ENCODE assay signal across 1 cellular context in the genomic region with DNA sequence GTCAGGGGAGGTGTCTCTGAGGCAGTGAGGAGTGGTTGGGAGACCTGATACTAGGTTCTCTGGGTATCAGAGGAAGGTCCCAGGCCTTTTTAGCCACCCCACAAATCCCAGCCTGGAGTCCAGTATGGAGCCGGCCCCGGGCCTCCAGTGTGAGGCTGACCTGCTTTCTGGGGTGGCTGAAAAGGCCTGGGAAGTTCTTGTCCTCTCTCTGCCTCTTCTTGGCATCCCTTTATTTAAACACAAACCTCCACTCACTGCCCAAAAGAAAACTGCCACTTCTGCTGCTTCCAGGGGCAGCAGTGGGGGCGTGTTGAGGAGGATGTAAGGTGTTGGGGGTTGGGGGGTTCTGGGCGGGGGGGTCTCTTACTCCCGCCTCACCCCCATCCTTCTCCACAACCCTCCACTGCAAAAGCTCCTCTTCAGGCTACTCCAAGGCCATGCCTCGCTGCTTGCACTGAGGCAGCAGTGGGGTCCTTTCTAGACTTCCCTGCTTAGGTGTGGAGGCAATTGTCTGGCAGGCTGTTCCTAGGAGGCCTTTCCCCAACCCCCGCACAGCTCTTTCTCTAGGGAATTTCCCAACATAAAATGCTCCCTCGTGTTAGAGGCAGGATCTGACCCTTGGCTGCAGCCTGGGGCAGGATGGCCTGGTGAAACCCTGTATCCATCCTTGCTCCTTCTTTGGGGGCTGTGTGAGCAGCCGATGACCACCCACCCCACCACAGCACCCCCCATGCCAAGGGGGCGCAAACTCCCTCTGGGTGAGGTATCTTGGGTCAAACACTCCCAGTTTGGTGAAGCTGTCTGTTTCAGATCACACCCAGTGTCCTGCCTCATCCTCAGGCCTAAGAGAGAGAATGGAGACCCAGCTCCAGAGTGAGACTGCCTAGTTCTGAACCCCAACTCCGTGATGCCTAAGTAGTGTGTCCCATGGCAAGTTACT.
TF ChIP-seq lines count a peak whose summit lies in the region.

No MANE protein-coding gene starts in this region.

TF ChIP-seq in WTC11, 78 proteins besides CTCF, POLR2A, EP300 and RAD21 (continued from another document):
- TF ChIP-seq, protein P1, sequence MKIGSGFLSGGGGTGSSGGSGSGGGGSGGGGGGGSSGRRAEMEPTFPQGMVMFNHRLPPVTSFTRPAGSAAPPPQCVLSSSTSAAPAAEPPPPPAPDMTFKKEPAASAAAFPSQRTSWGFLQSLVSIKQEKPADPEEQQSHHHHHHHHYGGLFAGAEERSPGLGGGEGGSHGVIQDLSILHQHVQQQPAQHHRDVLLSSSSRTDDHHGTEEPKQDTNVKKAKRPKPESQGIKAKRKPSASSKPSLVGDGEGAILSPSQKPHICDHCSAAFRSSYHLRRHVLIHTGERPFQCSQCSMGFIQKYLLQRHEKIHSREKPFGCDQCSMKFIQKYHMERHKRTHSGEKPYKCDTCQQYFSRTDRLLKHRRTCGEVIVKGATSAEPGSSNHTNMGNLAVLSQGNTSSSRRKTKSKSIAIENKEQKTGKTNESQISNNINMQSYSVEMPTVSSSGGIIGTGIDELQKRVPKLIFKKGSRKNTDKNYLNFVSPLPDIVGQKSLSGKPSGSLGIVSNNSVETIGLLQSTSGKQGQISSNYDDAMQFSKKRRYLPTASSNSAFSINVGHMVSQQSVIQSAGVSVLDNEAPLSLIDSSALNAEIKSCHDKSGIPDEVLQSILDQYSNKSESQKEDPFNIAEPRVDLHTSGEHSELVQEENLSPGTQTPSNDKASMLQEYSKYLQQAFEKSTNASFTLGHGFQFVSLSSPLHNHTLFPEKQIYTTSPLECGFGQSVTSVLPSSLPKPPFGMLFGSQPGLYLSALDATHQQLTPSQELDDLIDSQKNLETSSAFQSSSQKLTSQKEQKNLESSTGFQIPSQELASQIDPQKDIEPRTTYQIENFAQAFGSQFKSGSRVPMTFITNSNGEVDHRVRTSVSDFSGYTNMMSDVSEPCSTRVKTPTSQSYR (CRISPR knock-in tag; IDR thresholded peaks at IDR 0.05) = no peak
- TF ChIP-seq USF1 (CRISPR knock-in tag; IDR thresholded peaks at IDR 0.05) = no peak
- TF ChIP-seq, protein P2, sequence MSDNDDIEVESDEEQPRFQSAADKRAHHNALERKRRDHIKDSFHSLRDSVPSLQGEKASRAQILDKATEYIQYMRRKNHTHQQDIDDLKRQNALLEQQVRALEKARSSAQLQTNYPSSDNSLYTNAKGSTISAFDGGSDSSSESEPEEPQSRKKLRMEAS (CRISPR knock-in tag; IDR thresholded peaks at IDR 0.05) = no peak
